ENCODE assay signal across 22 cellular contexts in the genomic region with DNA sequence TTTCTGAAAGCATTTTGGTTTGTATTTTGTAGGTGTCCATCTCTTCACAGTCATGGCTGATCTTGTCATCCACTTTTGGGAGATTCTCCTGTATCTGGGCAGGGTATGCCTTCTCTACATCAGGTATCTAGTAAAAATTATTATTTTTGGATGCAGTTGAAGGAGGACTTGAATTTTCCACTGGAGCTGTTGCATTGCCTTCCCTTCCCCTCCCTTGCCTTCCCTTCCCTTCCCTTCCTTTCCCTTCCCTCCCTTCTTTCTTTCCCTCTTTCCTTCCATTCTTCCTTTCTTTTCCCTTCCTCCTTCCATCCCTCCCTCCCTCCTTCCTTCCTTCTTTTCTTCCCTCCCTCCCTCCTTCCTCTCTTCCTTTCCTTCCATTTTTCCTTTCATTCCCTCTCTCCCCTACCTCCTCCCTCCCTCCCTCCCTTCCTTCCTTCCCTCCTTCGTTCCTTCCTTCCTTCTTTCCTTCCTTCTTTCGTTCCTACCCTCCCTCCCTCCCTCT. TPM values are rescaled to one million over a fixed set of nuclear protein-coding genes. Genes with fewer than 3 reads are reported as not detected.
"Had no signal": no experiment of that assay in that cellular context is flagged by ENCODE, and none has a peak within 500 bp of the region (broad histone marks: within the 10 kb centered on the region; RNA-seq: fewer than 3 reads in every experiment).

No MANE protein-coding gene starts in this region.

- H3K4me3 ChIP-seq: MG63 had no signal

- H3K9me3 ChIP-seq: MG63, SK-N-SH had no signal

- ATAC-seq: Panc1, PC-3 had no signal

- H3K4me2 ChIP-seq: SK-N-SH had no signal

- H3K9me2 ChIP-seq: SK-N-SH had no signal

- H3K27ac ChIP-seq: HL-60, RWPE1 had no signal

- DNase-seq: Karpas-422, KG1, MG63, NCI-H1092, NCI-H1105 treated with DMSO at 0.1 percent for 48 hours, NCI-H1417 treated with DMSO at 0.1 percent for 48 hours, NCI-H1694 treated with DMSO at 0.1 percent for 48 hours, NCI-H1930, NCI-H2081 treated with DMSO at 0.1 percent for 48 hours, NCI-H2171, NCI-H226, NCI-H446, NCI-H510A, NCI-H524 treated with DMSO at 0.1 percent for 48 hours, NCI-H774, PC-3, SHP77, SK-N-SH had no signal

- H3K36me3 ChIP-seq: MG63 had no signal

- H3K27me3 ChIP-seq: MG63 had no signal

RNA-seq across cellular contexts. Expression of gene CPHXL, which starts 33.8 kb away (rescaled TPM):
- total RNA-seq: PC-3, SK-MEL-5 had no signal

RNA-seq across cellular contexts. Expression of gene DUXB, which starts 58.8 kb away (rescaled TPM):
- total RNA-seq: PC-3, SK-MEL-5 had no signal
